ENCODE assay signal across 7 cellular contexts in genomic region chr15:85347653-85348396, GRCh38. TPM values are rescaled to one million over a fixed set of nuclear protein-coding genes. Genes with fewer than 3 reads are reported as not detected.
DNase-seq lines count a peak whose midpoint lies in the region; ATAC-seq and TF ChIP-seq lines count a peak whose summit lies in the region.
"Not testable (repeated sequence)": the region's sequence is repeated elsewhere in the genome, so short reads cannot be mapped to it uniquely, and the experiment has no call there.

No MANE protein-coding gene starts in this region.

- not testable (repeated sequence) for H2BK15ac ChIP-seq in IMR-90 (ENCODE audit: low read depth, low read length)

- not testable (repeated sequence) for H3K36me3 ChIP-seq in IMR-90 (ENCODE audit: control insufficient read depth, insufficient read depth, low read length)

- TF ChIP-seq POLR2A in IMR-90 (IDR thresholded peaks at IDR 0.05; ENCODE audit: low read depth, low read length) = not testable (repeated sequence)

- not testable (repeated sequence) for H3K79me1 ChIP-seq in IMR-90 (ENCODE audit: low read depth in 1 of 2, low read length in 2 of 2)

- WGBS in IMR-90 (ENCODE audit: extremely low coverage in 2 of 2, insufficient read length in 1 of 2), 2 experiments = no CpG with 5 or more reads among the region's 8 CpGs

- not testable (repeated sequence) for H3K14ac ChIP-seq in IMR-90 (replicated peaks; ENCODE audit: low read depth, low read length)

- not testable (repeated sequence) for H3K4me3 ChIP-seq in IMR-90 (ENCODE audit: insufficient read depth, low read depth, low read length); fibroblast of villous mesenchyme (ENCODE audit: low read depth, low read length)

- H4K5ac ChIP-seq in IMR-90 (ENCODE audit: low read depth, low read length) = not testable (repeated sequence)

- dilution Hi-C loops in IMR-90 (cut with HindIII; ENCODE audit: low sequenced_read_pairs, unreplicated experiment) = not testable (repeated sequence)

- CTCF ChIA-PET in IMR-90 (lab: Yijun Ruan, JAX) = not testable (repeated sequence)

- not testable (repeated sequence) for H3K4me3 Mint-ChIP-seq in T-helper 17 cell, immature natural killer cell, nephron

- not testable (repeated sequence) for H3K4me1 Mint-ChIP-seq in T-helper 17 cell
- peaks cover 8 to 14% of the 10 kb centered on the region in 2 donors for H3K4me1 Mint-ChIP-seq in immature natural killer cell
- peaks cover 15% of the 10 kb centered on the region for H3K4me1 Mint-ChIP-seq in nephron

- H3K23ac ChIP-seq in IMR-90 (ENCODE audit: low read depth, low read length) = not testable (repeated sequence)

- H2AFZ ChIP-seq in IMR-90 (replicated peaks; ENCODE audit: low read length, poor library complexity) = not testable (repeated sequence)

- H3K36me3 Mint-ChIP-seq in T-helper 17 cell (ENCODE audit: low read depth); immature natural killer cell; nephron (ENCODE audit: low read depth): not testable (repeated sequence)

- not testable (repeated sequence) for H3K4ac ChIP-seq in IMR-90 (ENCODE audit: low read depth, low read length)

- H3K9me3 ChIP-seq in IMR-90 (ENCODE audit: control insufficient read depth, insufficient read depth, low read length); T-helper 17 cell (ENCODE audit: control insufficient read depth, low read length, poor library complexity, severe bottlenecking): not testable (repeated sequence)

- not testable (repeated sequence) for H3K18ac ChIP-seq in IMR-90 (ENCODE audit: low read depth, low read length)

- H2BK120ac ChIP-seq in IMR-90 (ENCODE audit: low read depth, low read length) = not testable (repeated sequence)

- not testable (repeated sequence) for H3K27ac ChIP-seq in IMR-90 (ENCODE audit: insufficient read depth, low read length)

- DNase-seq in IMR-90; T-helper 17 cell; stimulated activated naive CD8-positive, alpha-beta T cell treated with anti-CD3 and anti-CD28 coated beads, Interleukin-15, Interleukin-2, amounts not matched to agents 100 U/mL and 50 U/mL, for 24 hours: not testable (repeated sequence)
- peak; percentile 26 for DNase-seq in NCI-H2171 treated with DMSO at 0.1 percent for 48 hours (lab: John Stamatoyannopoulos, UW)
- peak; percentile 82 for DNase-seq in fibroblast of villous mesenchyme (ENCODE audit: low read depth)
- DNase-seq in immature natural killer cell = peak; percentile 23 to 40 (median 26)

- not testable (repeated sequence) for H3K9me1 ChIP-seq in IMR-90 (ENCODE audit: insufficient read depth, low read length)

- in situ Hi-C loops in IMR-90 (cut with MboI; ENCODE audit: low sequenced_read_pairs) = not testable (repeated sequence)

- BruUV-seq in IMR-90 (replicated peaks; lab: Mats Ljungman, UMichigan) = not testable (repeated sequence)

- ATAC-seq in IMR-90 (ENCODE audit: low read depth) = not testable (repeated sequence)
- peak; percentile 40 for ATAC-seq in T-helper 17 cell
- ATAC-seq in stimulated activated naive CD8-positive, alpha-beta T cell treated with anti-CD3 and anti-CD28 coated beads, Interleukin-15, Interleukin-2, amounts not matched to agents 100 U/mL and 50 U/mL, for 24 hours = peak; percentile 23

- not testable (repeated sequence) for H2AK9ac ChIP-seq in IMR-90 (replicated peaks; ENCODE audit: low read depth, low read length, poor library complexity)

- H4K8ac ChIP-seq in IMR-90 (ENCODE audit: low read depth in 2 of 2, low read length in 2 of 2) = not testable (repeated sequence)

- TF ChIP-seq CTCF in IMR-90 (conservative IDR thresholded peaks at IDR 0.05; ENCODE audit: low read depth, low read length); fibroblast of villous mesenchyme (IDR thresholded peaks at IDR 0.05; ENCODE audit: insufficient read depth, low read depth, low read length); nephron (IDR thresholded peaks at IDR 0.05; ENCODE audit: unreplicated experiment in 3 of 3): not testable (repeated sequence)

- not testable (repeated sequence) for H2BK20ac ChIP-seq in IMR-90 (ENCODE audit: low read depth, low read length)

- H3K27ac Mint-ChIP-seq in T-helper 17 cell, immature natural killer cell: not testable (repeated sequence)
- peak overlapping the region in 2 of 3 experiments; percentile 65 to 85 for H3K27ac Mint-ChIP-seq in nephron

- H3K27me3 ChIP-seq in IMR-90 (ENCODE audit: control insufficient read depth, insufficient read depth, low read length) = not testable (repeated sequence)

- not testable (repeated sequence) for H2BK5ac ChIP-seq in IMR-90 (ENCODE audit: low read depth, low read length, poor library complexity, severe bottlenecking)

- H3K56ac ChIP-seq in IMR-90 (ENCODE audit: extremely low read depth, insufficient read depth, low read length) = not testable (repeated sequence)

- TF ChIP-seq RAD21 in IMR-90 (IDR thresholded peaks at IDR 0.05; ENCODE audit: low read length) = not testable (repeated sequence)

- H2AK5ac ChIP-seq in IMR-90 (ENCODE audit: low read depth, low read length) = peak overlapping the region; percentile 78; the same call in 1 of the 2 replicates

- not testable (repeated sequence) for H4K20me1 ChIP-seq in IMR-90 (ENCODE audit: insufficient read depth, low read length)

- intact Hi-C loops in IMR-90 (cut with micrococcal nuclease) = not testable (repeated sequence)

- H4K91ac ChIP-seq in IMR-90 (ENCODE audit: insufficient read depth, low read depth, low read length) = not testable (repeated sequence)

- POLR2A ChIA-PET in IMR-90 (lab: Charles Lee; ENCODE audit: unreplicated experiment) = not testable (repeated sequence)

- not testable (repeated sequence) for H3K4me1 ChIP-seq in IMR-90 (ENCODE audit: control insufficient read depth, insufficient read depth, low read length)

- H3K9ac ChIP-seq in IMR-90 (ENCODE audit: low read depth, low read length) = not testable (repeated sequence)

- not testable (repeated sequence) for H3K9me3 Mint-ChIP-seq in immature natural killer cell, nephron

- H3K4me2 ChIP-seq in IMR-90 (ENCODE audit: low read depth, low read length) = not testable (repeated sequence)

- H3K27me3 Mint-ChIP-seq in T-helper 17 cell; immature natural killer cell (ENCODE audit: low read depth in 3 of 3); nephron (ENCODE audit: low read depth): not testable (repeated sequence)

RNA-seq across cellular contexts. Expression of gene AKAP13, which starts 32.6 kb away (rescaled TPM):
- total RNA-seq in IMR-90 (2012; rRNA removed) = 46.4 and 46.9 TPM in 2 replicates
- 10.4 and 11.6 TPM in 2 replicates for polyA plus RNA-seq in IMR-90 (2012; rRNA removed)
- 5.6 and 6.4 TPM in 2 replicates for polyA plus RNA-seq in IMR-90 (2012; cell fraction: cytosol; rRNA removed)
- 34.4 and 43.0 TPM in 2 replicates for polyA plus RNA-seq in IMR-90 (2012; cell fraction: nucleus; rRNA removed; ENCODE audit: low replicate concordance)
- 100 to 1,000 TPM; 426 to 437 TPM for total RNA-seq in T-helper 17 cell
- 116 and 164 TPM in 2 replicates for total RNA-seq in fibroblast of villous mesenchyme
- polyA plus RNA-seq in immature natural killer cell = 100 to 1,000 TPM; 104 to 327 (median 112) TPM
